ENCODE assay signal across 1 cellular context in the genomic region with DNA sequence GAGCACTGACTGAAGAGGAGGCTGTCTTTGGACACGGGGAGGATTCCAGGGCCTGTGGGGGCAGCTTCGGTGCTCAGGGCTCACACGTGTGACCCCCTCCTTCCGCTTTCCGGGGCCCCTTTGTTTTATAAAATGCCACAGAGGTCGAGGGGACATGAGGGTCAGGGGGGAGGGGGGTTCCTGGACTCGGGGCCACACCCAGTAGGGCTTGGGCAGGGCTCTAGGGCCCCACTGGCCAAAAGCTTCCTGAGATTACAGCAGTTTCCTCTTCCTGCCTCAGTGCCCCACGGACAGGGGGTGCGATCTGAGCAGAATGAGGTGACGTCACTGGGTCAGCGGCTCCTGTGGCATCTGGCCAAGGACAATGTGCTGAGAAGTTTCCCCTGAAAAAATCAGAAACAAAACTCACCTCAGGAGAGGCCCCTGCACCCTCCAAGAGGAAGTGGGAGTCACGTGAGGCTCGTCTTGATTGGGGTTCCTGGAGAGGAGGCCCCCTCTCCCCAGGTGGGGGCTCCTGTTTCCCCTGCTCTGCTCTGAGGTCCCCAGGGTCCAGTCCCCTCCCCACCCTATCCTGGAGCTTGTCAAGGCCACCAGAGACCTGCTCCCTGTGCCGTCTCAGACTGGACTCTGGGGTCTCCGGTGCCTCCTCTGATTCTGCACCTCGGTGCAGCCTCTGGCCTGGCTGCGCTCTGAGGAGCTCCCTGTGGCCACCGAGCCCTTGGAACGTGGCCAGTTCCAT.
A peak's percentile ranks its signal among the peaks of the same experiment; 100 is the strongest.
TF ChIP-seq lines count a peak whose summit lies in the region.

No MANE protein-coding gene starts in this region.

TF ChIP-seq in HepG2, 621 proteins besides CTCF, POLR2A, EP300 and RAD21 (continued from another document and continues in another):
- TF ChIP-seq, protein P1, sequence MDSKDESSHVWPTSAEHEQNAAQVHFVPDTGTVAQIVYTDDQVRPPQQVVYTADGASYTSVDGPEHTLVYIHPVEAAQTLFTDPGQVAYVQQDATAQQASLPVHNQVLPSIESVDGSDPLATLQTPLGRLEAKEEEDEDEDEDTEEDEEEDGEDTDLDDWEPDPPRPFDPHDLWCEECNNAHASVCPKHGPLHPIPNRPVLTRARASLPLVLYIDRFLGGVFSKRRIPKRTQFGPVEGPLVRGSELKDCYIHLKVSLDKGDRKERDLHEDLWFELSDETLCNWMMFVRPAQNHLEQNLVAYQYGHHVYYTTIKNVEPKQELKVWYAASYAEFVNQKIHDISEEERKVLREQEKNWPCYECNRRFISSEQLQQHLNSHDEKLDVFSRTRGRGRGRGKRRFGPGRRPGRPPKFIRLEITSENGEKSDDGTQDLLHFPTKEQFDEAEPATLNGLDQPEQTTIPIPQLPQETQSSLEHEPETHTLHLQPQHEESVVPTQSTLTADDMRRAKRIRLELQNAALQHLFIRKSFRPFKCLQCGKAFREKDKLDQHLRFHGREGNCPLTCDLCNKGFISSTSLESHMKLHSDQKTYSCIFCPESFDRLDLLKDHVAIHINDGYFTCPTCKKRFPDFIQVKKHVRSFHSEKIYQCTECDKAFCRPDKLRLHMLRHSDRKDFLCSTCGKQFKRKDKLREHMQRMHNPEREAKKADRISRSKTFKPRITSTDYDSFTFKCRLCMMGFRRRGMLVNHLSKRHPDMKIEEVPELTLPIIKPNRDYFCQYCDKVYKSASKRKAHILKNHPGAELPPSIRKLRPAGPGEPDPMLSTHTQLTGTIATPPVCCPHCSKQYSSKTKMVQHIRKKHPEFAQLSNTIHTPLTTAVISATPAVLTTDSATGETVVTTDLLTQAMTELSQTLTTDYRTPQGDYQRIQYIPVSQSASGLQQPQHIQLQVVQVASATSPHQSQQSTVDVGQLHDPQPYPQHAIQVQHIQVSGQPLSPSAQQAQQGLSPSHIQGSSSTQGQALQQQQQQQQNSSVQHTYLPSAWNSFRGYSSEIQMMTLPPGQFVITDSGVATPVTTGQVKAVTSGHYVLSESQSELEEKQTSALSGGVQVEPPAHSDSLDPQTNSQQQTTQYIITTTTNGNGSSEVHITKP (CRISPR knock-in tag; IDR thresholded peaks at IDR 0.05; ENCODE audit: low read depth) = no peak
- TF ChIP-seq HDAC1 (CRISPR knock-in tag; IDR thresholded peaks at IDR 0.05) = no peak
- TF ChIP-seq ZNF839 (CRISPR knock-in tag; IDR thresholded peaks at IDR 0.05; ENCODE audit: borderline replicate concordance) = no peak
- TF ChIP-seq KMT2B (CRISPR knock-in tag; IDR thresholded peaks at IDR 0.05) = no peak
- TF ChIP-seq HNF4G (IDR thresholded peaks at IDR 0.05; ENCODE audit: borderline replicate concordance, low read depth, low read length) = no peak
- no peak for TF ChIP-seq HNF4G (CRISPR knock-in tag; IDR thresholded peaks at IDR 0.05; ENCODE audit: borderline replicate concordance, low read depth)
- TF ChIP-seq TMF1 (CRISPR knock-in tag; IDR thresholded peaks at IDR 0.05; ENCODE audit: low read depth) = no peak
- no peak for TF ChIP-seq ZNF543 (CRISPR knock-in tag; IDR thresholded peaks at IDR 0.05)
- 0 out of 2 replicates have a peak, but pooled peaks have one; percentile 16 for TF ChIP-seq NR2F6 (IDR thresholded peaks at IDR 0.05)
- no peak for TF ChIP-seq NR2F6 (CRISPR knock-in tag; IDR thresholded peaks at IDR 0.05)
- peak; percentile 50; the same call in 1 of the 2 replicates for TF ChIP-seq CREM (IDR thresholded peaks at IDR 0.05)
- TF ChIP-seq CREM (CRISPR knock-in tag; IDR thresholded peaks at IDR 0.05) = no peak
- TF ChIP-seq, protein P2, sequence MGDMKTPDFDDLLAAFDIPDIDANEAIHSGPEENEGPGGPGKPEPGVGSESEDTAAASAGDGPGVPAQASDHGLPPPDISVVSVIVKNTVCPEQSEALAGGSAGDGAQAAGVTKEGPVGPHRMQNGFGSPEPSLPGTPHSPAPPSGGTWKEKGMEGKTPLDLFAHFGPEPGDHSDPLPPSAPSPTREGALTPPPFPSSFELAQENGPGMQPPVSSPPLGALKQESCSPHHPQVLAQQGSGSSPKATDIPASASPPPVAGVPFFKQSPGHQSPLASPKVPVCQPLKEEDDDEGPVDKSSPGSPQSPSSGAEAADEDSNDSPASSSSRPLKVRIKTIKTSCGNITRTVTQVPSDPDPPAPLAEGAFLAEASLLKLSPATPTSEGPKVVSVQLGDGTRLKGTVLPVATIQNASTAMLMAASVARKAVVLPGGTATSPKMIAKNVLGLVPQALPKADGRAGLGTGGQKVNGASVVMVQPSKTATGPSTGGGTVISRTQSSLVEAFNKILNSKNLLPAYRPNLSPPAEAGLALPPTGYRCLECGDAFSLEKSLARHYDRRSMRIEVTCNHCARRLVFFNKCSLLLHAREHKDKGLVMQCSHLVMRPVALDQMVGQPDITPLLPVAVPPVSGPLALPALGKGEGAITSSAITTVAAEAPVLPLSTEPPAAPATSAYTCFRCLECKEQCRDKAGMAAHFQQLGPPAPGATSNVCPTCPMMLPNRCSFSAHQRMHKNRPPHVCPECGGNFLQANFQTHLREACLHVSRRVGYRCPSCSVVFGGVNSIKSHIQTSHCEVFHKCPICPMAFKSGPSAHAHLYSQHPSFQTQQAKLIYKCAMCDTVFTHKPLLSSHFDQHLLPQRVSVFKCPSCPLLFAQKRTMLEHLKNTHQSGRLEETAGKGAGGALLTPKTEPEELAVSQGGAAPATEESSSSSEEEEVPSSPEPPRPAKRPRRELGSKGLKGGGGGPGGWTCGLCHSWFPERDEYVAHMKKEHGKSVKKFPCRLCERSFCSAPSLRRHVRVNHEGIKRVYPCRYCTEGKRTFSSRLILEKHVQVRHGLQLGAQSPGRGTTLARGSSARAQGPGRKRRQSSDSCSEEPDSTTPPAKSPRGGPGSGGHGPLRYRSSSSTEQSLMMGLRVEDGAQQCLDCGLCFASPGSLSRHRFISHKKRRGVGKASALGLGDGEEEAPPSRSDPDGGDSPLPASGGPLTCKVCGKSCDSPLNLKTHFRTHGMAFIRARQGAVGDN (CRISPR knock-in tag; IDR thresholded peaks at IDR 0.05) = peak; percentile 83
- TF ChIP-seq, protein P3, sequence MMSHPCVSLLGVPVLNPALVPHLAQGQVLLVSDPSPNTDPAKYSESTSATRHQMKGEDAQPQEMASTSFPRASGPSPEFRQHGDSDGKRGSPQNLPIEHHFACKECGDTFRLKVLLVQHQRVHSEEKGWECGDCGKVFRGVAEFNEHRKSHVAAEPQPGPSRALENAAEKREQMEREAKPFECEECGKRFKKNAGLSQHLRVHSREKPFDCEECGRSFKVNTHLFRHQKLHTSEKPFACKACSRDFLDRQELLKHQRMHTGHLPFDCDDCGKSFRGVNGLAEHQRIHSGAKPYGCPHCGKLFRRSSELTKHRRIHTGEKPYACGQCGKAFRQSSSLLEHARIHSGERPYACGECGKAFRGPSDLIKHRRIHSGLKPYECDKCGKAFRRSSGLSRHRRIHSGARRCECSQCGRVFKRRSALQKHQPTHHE (CRISPR knock-in tag; IDR thresholded peaks at IDR 0.05; ENCODE audit: borderline replicate concordance) = no peak
- TF ChIP-seq, protein P4, sequence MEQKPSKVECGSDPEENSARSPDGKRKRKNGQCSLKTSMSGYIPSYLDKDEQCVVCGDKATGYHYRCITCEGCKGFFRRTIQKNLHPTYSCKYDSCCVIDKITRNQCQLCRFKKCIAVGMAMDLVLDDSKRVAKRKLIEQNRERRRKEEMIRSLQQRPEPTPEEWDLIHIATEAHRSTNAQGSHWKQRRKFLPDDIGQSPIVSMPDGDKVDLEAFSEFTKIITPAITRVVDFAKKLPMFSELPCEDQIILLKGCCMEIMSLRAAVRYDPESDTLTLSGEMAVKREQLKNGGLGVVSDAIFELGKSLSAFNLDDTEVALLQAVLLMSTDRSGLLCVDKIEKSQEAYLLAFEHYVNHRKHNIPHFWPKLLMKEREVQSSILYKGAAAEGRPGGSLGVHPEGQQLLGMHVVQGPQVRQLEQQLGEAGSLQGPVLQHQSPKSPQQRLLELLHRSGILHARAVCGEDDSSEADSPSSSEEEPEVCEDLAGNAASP (CRISPR knock-in tag; IDR thresholded peaks at IDR 0.05; ENCODE audit: borderline replicate concordance) = no peak
- no peak; the same call in 1 of the 2 replicates for TF ChIP-seq ZFY (CRISPR knock-in tag; IDR thresholded peaks at IDR 0.05)
- peak; percentile 94 for TF ChIP-seq CREB1 (IDR thresholded peaks at IDR 0.05)
- peak; percentile 67 for TF ChIP-seq CREB1 (CRISPR knock-in tag; IDR thresholded peaks at IDR 0.05)
- TF ChIP-seq MED8 (CRISPR knock-in tag; IDR thresholded peaks at IDR 0.05; ENCODE audit: insufficient replicate concordance) = no peak
- TF ChIP-seq POLR2G (IDR thresholded peaks at IDR 0.05; ENCODE audit: low read depth, low read length) = peak; percentile 52
- TF ChIP-seq ZNF703 (CRISPR knock-in tag; IDR thresholded peaks at IDR 0.05; ENCODE audit: borderline replicate concordance) = no peak
- no peak for TF ChIP-seq KLF12 (CRISPR knock-in tag; IDR thresholded peaks at IDR 0.05; ENCODE audit: borderline replicate concordance)
- TF ChIP-seq, protein P5, sequence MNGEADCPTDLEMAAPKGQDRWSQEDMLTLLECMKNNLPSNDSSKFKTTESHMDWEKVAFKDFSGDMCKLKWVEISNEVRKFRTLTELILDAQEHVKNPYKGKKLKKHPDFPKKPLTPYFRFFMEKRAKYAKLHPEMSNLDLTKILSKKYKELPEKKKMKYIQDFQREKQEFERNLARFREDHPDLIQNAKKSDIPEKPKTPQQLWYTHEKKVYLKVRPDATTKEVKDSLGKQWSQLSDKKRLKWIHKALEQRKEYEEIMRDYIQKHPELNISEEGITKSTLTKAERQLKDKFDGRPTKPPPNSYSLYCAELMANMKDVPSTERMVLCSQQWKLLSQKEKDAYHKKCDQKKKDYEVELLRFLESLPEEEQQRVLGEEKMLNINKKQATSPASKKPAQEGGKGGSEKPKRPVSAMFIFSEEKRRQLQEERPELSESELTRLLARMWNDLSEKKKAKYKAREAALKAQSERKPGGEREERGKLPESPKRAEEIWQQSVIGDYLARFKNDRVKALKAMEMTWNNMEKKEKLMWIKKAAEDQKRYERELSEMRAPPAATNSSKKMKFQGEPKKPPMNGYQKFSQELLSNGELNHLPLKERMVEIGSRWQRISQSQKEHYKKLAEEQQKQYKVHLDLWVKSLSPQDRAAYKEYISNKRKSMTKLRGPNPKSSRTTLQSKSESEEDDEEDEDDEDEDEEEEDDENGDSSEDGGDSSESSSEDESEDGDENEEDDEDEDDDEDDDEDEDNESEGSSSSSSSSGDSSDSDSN (CRISPR knock-in tag; IDR thresholded peaks at IDR 0.05) = peak; percentile 17; the same call in 1 of the 2 replicates
- peak; percentile 29 for TF ChIP-seq ASH2L (IDR thresholded peaks at IDR 0.05; ENCODE audit: insufficient read length, low read depth, low read length)
- no peak for TF ChIP-seq EZH2 (conservative IDR thresholded peaks at IDR 0.05; ENCODE audit: low read depth, low read length)
- TF ChIP-seq ELF1 (CRISPR knock-in tag; IDR thresholded peaks at IDR 0.05) = no peak; the same call in 1 of the 2 replicates
- TF ChIP-seq FOXA3 (CRISPR knock-in tag; IDR thresholded peaks at IDR 0.05) = no peak
- no peak for TF ChIP-seq SOX6 (IDR thresholded peaks at IDR 0.05)
- peak; percentile 18; the same call in 1 of the 2 replicates for TF ChIP-seq SOX6 (CRISPR knock-in tag; IDR thresholded peaks at IDR 0.05)
- TF ChIP-seq, protein P6, sequence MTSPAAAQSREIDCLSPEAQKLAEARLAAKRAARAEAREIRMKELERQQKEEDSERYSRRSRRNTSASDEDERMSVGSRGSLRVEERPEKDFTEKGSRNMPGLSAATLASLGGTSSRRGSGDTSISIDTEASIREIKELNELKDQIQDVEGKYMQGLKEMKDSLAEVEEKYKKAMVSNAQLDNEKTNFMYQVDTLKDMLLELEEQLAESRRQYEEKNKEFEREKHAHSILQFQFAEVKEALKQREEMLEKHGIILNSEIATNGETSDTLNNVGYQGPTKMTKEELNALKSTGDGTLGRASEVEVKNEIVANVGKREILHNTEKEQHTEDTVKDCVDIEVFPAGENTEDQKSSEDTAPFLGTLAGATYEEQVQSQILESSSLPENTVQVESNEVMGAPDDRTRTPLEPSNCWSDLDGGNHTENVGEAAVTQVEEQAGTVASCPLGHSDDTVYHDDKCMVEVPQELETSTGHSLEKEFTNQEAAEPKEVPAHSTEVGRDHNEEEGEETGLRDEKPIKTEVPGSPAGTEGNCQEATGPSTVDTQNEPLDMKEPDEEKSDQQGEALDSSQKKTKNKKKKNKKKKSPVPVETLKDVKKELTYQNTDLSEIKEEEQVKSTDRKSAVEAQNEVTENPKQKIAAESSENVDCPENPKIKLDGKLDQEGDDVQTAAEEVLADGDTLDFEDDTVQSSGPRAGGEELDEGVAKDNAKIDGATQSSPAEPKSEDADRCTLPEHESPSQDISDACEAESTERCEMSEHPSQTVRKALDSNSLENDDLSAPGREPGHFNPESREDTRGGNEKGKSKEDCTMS (CRISPR knock-in tag; conservative IDR thresholded peaks at IDR 0.05) = no peak
- no peak for TF ChIP-seq TEAD2 (CRISPR knock-in tag; IDR thresholded peaks at IDR 0.05)
- no peak for TF ChIP-seq NR2F2 (IDR thresholded peaks at IDR 0.05; ENCODE audit: borderline replicate concordance, low read depth)
- TF ChIP-seq DR1 (CRISPR knock-in tag; IDR thresholded peaks at IDR 0.05) = no peak
- TF ChIP-seq, protein P7, sequence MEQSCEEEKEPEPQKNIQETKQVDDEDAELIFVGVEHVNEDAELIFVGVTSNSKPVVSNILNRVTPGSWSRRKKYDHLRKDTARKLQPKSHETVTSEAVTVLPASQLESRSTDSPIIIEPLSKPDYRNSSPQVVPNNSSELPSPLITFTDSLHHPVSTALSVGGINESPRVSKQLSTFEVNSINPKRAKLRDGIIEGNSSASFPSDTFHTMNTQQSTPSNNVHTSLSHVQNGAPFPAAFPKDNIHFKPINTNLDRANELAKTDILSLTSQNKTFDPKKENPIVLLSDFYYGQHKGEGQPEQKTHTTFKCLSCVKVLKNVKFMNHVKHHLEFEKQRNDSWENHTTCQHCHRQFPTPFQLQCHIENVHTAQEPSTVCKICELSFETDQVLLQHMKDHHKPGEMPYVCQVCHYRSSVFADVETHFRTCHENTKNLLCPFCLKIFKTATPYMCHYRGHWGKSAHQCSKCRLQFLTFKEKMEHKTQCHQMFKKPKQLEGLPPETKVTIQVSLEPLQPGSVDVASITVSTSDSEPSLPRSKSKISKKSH (CRISPR knock-in tag; IDR thresholded peaks at IDR 0.05; ENCODE audit: borderline replicate concordance) = no peak
- TF ChIP-seq, protein P8, sequence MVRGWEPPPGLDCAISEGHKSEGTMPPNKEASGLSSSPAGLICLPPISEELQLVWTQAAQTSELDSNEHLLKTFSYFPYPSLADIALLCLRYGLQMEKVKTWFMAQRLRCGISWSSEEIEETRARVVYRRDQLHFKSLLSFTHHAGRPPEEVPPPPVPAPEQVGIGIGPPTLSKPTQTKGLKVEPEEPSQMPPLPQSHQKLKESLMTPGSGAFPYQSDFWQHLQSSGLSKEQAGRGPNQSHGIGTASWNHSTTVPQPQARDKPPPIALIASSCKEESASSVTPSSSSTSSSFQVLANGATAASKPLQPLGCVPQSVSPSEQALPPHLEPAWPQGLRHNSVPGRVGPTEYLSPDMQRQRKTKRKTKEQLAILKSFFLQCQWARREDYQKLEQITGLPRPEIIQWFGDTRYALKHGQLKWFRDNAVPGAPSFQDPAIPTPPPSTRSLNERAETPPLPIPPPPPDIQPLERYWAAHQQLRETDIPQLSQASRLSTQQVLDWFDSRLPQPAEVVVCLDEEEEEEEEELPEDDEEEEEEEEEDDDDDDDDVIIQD (CRISPR knock-in tag; IDR thresholded peaks at IDR 0.05; ENCODE audit: low read depth) = no peak
- TF ChIP-seq, protein P9, sequence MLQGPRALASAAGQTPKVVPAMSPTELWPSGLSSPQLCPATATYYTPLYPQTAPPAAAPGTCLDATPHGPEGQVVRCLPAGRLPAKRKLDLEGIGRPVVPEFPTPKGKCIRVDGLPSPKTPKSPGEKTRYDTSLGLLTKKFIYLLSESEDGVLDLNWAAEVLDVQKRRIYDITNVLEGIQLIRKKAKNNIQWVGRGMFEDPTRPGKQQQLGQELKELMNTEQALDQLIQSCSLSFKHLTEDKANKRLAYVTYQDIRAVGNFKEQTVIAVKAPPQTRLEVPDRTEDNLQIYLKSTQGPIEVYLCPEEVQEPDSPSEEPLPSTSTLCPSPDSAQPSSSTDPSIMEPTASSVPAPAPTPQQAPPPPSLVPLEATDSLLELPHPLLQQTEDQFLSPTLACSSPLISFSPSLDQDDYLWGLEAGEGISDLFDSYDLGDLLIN (CRISPR knock-in tag; IDR thresholded peaks at IDR 0.05; ENCODE audit: borderline replicate concordance) = no peak
